Comparison of ENCODE assay signal across 11 cellular contexts in the genomic region with DNA sequence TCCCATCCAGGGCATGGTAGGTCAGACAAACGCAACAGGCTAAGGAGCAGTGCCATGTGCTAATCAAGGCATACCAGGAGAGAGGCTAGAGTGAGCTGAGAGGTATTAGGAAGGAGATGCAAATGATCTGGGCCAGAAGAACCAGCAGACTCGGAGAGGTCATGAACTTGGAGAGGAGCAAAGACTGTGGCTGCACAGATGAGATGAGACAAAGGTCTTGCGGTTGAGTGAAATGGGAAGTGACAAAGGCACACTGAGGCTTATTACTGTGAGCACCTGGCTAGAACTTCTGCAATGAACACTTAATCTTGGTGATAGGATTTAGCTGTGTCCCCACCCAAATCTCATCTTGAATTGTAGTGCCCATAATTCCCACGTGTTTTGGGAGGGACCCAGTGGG.
A peak's percentile ranks its signal among the peaks of the same experiment; 100 is the strongest.
DNase-seq lines count a peak whose midpoint lies in the region; ATAC-seq and TF ChIP-seq lines count a peak whose summit lies in the region.
"Had no signal": no experiment of that assay in that cellular context is flagged by ENCODE, and none has a peak within 500 bp of the region (broad histone marks: within the 10 kb centered on the region; RNA-seq: fewer than 3 reads in every experiment).

No MANE protein-coding gene starts in this region.

- POLR2A ChIA-PET in RWPE1 (lab: Yijun Ruan, JAX; ENCODE audit: low non-redundant PET): no interaction called here

- no peaks in the 10 kb centered on the region for H3K4me1 ChIP-seq in right lobe of liver

- CTCF ChIA-PET in RWPE1 (lab: Yijun Ruan, JAX): no interaction called here

- peaks cover 23% of the 10 kb centered on the region for H3K4me1 Mint-ChIP-seq in memory B cell

- TF ChIP-seq CTCF in right lobe of liver (IDR thresholded peaks at IDR 0.05) (no peak), RWPE1 (conservative IDR thresholded peaks at IDR 0.05; ENCODE audit: low read depth) (no peak)

- H3K9me3 Mint-ChIP-seq in memory B cell: peaks cover 1% of the 10 kb centered on the region

- H3K27ac ChIP-seq in right lobe of liver (no peak overlapping the region), RWPE1 (no peak overlapping the region)

- no peaks in the 10 kb centered on the region for H3K27me3 Mint-ChIP-seq in memory B cell
- H3K27me3 Mint-ChIP-seq: activated CD8-positive, alpha-beta memory T cell treated with anti-CD3 and anti-CD28 coated beads, Interleukin-2, amount 10 ng/mL, durations not matched to agents 7 days and 5 days had no signal

- no peak overlapping the region for H3K4me3 ChIP-seq in right lobe of liver

- no peak overlapping the region for H3K4me3 Mint-ChIP-seq in memory B cell
- H3K4me3 Mint-ChIP-seq: activated CD8-positive, alpha-beta memory T cell treated with anti-CD3 and anti-CD28 coated beads, Interleukin-2, amount 10 ng/mL, durations not matched to agents 7 days and 5 days had no signal

- peak; percentile 35 to 61 for DNase-seq in memory B cell (ENCODE audit: low spot score in 2 of 2)
- DNase-seq in right lobe of liver: no peak
- no peak for DNase-seq in left lobe of liver (ENCODE audit: low spot score)
- DNase-seq in activated CD4-positive, alpha-beta T cell treated with anti-CD3 and anti-CD28 coated beads for 4 hours: no peak
- no peak for DNase-seq in RWPE1 (ENCODE audit: low spot score)
- DNase-seq: activated CD8-positive, alpha-beta memory T cell treated with anti-CD3 and anti-CD28 coated beads, Interleukin-2, amount 10 ng/mL, durations not matched to agents 7 days and 5 days; left cardiac atrium had no signal

- H3K27me3 ChIP-seq in right lobe of liver: no peaks in the 10 kb centered on the region

- no peaks in the 10 kb centered on the region for H3K9me3 ChIP-seq in right lobe of liver

- H3K36me3 Mint-ChIP-seq in memory B cell: peaks cover 10% of the 10 kb centered on the region
- H3K36me3 Mint-ChIP-seq: activated CD8-positive, alpha-beta memory T cell treated with anti-CD3 and anti-CD28 coated beads, Interleukin-2, amount 10 ng/mL, durations not matched to agents 7 days and 5 days had no signal

- TF ChIP-seq POLR2A in right lobe of liver (IDR thresholded peaks at IDR 0.05): no peak

- peak; percentile 97 for ATAC-seq in GM19023 (IDR thresholded peaks at IDR 0.05; ENCODE audit: unreplicated experiment)
- ATAC-seq in GM21825 (IDR thresholded peaks at IDR 0.05; ENCODE audit: unreplicated experiment): peak; percentile 98
- ATAC-seq in HG03432 (IDR thresholded peaks at IDR 0.05; ENCODE audit: unreplicated experiment): peak; percentile 99
- ATAC-seq in memory B cell (ENCODE audit: low read depth): peak; percentile 97
- ATAC-seq in right lobe of liver: no peak
- ATAC-seq in left lobe of liver: no peak
- ATAC-seq: activated CD8-positive, alpha-beta memory T cell treated with anti-CD3 and anti-CD28 coated beads, Interleukin-2, amount 10 ng/mL, durations not matched to agents 7 days and 5 days; left cardiac atrium; SK-N-SH treated with all-trans-retinoic acid at 6 μM for 48 hours had no signal

- H3K36me3 ChIP-seq in right lobe of liver: no peaks in the 10 kb centered on the region

- H3K27ac Mint-ChIP-seq in memory B cell: peak overlapping the region; percentile 1
- H3K27ac Mint-ChIP-seq: activated CD8-positive, alpha-beta memory T cell treated with anti-CD3 and anti-CD28 coated beads, Interleukin-2, amount 10 ng/mL, durations not matched to agents 7 days and 5 days had no signal

- intact Hi-C loops in right lobe of liver (cut with DNase I): no loop called here

- 79% methylated on average over 4 of the region's 4 CpGs for WGBS in right lobe of liver (ENCODE audit: insufficient coverage, low coverage, low lambda C conversion rate, missing lambda C conversion rate)

Comparison
In these comparisons a context has a peak if more than half of its experiments do, and no peak if none do; other contexts are left out.
1. ATAC-seq: peak in GM19023 (single experiment), GM21825 (single experiment), HG03432 (single experiment) and memory B cell (single experiment); none in right lobe of liver (0 of 4) and left lobe of liver (single experiment).
2. DNase-seq: peak in memory B cell (2 of 2); none in right lobe of liver (0 of 3), left lobe of liver (single experiment), activated CD4-positive, alpha-beta T cell treated with anti-CD3 and anti-CD28 coated beads for 4 hours (0 of 2) and RWPE1 (single experiment).